Comparison of ENCODE assay signal across 1 cellular context in genomic region chr4:184534511-184535391, GRCh38.
A peak's percentile ranks its signal among the peaks of the same experiment; 100 is the strongest.
TF ChIP-seq lines count a peak whose summit lies in the region.

No MANE protein-coding gene starts in this region.

TF ChIP-seq in K562, 482 proteins besides CTCF, POLR2A, EP300 and RAD21 (continued from another document and continues in another):
- TF ChIP-seq CUX1 (CRISPR knock-in tag; IDR thresholded peaks at IDR 0.05) (no peak), ZNF609 (CRISPR knock-in tag; IDR thresholded peaks at IDR 0.05; ENCODE audit: borderline replicate concordance) (no peak), ESRRB (CRISPR knock-in tag; IDR thresholded peaks at IDR 0.05; ENCODE audit: borderline replicate concordance) (no peak), MGA (IDR thresholded peaks at IDR 0.05) (no peak), ZNF668 (CRISPR knock-in tag; IDR thresholded peaks at IDR 0.05) (no peak), ZNF133 (CRISPR knock-in tag; IDR thresholded peaks at IDR 0.05) (no peak), RREB1 (CRISPR knock-in tag; IDR thresholded peaks at IDR 0.05) (no peak), ZNF316 (IDR thresholded peaks at IDR 0.05) (peak; percentile 61), ID3 (CRISPR knock-in tag; IDR thresholded peaks at IDR 0.05) (no peak), ID3 (tag; IDR thresholded peaks at IDR 0.05) (no peak), POLR3G (IDR thresholded peaks at IDR 0.05; ENCODE audit: extremely low read depth, insufficient read length, insufficient replicate concordance) (no peak), ZNF146 (CRISPR knock-in tag; IDR thresholded peaks at IDR 0.05; ENCODE audit: unreplicated experiment) (no peak), CXXC5 (CRISPR knock-in tag; IDR thresholded peaks at IDR 0.05) (no peak), ELF2 (CRISPR knock-in tag; IDR thresholded peaks at IDR 0.05) (no peak), NBN (IDR thresholded peaks at IDR 0.05; ENCODE audit: low read depth) (no peak), CTCFL (IDR thresholded peaks at IDR 0.05; ENCODE audit: borderline replicate concordance, insufficient read depth, low read depth, low read length, poor library complexity, severe bottlenecking) (no peak), ZNF384 (IDR thresholded peaks at IDR 0.05; ENCODE audit: low read depth, low read length) (no peak), SMARCE1 (IDR thresholded peaks at IDR 0.05) (0 out of 2 replicates have a peak, but pooled peaks have one; percentile 40), PHTF2 (CRISPR knock-in tag; IDR thresholded peaks at IDR 0.05) (no peak)
